In genomic region chr11:109350091-109350490, GRCh38 we compare ENCODE assay signal across 28 cellular contexts.
"Had no signal": no experiment of that assay in that cellular context is flagged by ENCODE, and none has a peak within 500 bp of the region (broad histone marks: within the 10 kb centered on the region; RNA-seq: fewer than 3 reads in every experiment).

No MANE protein-coding gene starts in this region.

- DNase-seq: activated CD4-positive, alpha-beta T cell treated with anti-CD3 and anti-CD28 coated beads for 36 hours; activated CD4-positive, alpha-beta T cell treated with anti-CD3 and anti-CD28 coated beads, Interleukin-2, amount 10 ng/mL, durations not matched to agents 7 days and 5 days; activated CD4-positive, alpha-beta T cell treated with anti-CD3 and anti-CD28 coated beads, Interleukin-2, amount 50 U/mL, for 48 hours; activated CD8-positive, alpha-beta memory T cell treated with anti-CD3 and anti-CD28 coated beads, Interleukin-2, amount 50 U/mL, for 4 hours; activated effector memory CD4-positive, alpha-beta T cell treated with Interleukin-2 at 50 U/mL for 16 hours; activated naive CD4-positive, alpha-beta T cell treated with anti-CD3 and anti-CD28 coated beads, Interleukin-2, amount 10 ng/mL, durations not matched to agents 7 days and 5 days; activated naive CD8-positive, alpha-beta T cell treated with anti-CD3 and anti-CD28 coated beads, Interleukin-2, amount 50 U/mL, for 24 hours; activated T-cell treated with anti-CD3 and anti-CD28 coated beads for 4 hours; activated T-cell treated with anti-CD3 and anti-CD28 coated beads, Interleukin-2, amount 50 U/mL, for 4 hours; central memory CD4-positive, alpha-beta T cell; NCI-H1092 treated with DMSO at 0.1 percent for 48 hours; NCI-H1417; NCI-H146; NCI-H187; NCI-H2029 treated with DMSO at 0.1 percent for 48 hours; NCI-H2171 treated with DMSO at 0.1 percent for 48 hours; NCI-H2227 treated with DMSO at 0.1 percent for 48 hours; NCI-H446 treated with DMSO at 0.1 percent for 48 hours; NCI-H524; SIG-M5; T-helper 1 cell; T-helper 2 cell; T-helper 9 cell; WERI-Rb-1 had no signal

- FAIRE-seq: RCC 7860 had no signal

- H3K27me3 Mint-ChIP-seq: activated CD4-positive, alpha-beta T cell treated with anti-CD3 and anti-CD28 coated beads for 36 hours; activated CD4-positive, alpha-beta T cell treated with anti-CD3 and anti-CD28 coated beads, Interleukin-2, amount 10 ng/mL, durations not matched to agents 7 days and 5 days; activated naive CD4-positive, alpha-beta T cell treated with anti-CD3 and anti-CD28 coated beads, Interleukin-2, amount 10 ng/mL, durations not matched to agents 7 days and 5 days; brain had no signal

- H3K4me3 Mint-ChIP-seq: activated CD4-positive, alpha-beta T cell treated with anti-CD3 and anti-CD28 coated beads for 36 hours; activated CD4-positive, alpha-beta T cell treated with anti-CD3 and anti-CD28 coated beads, Interleukin-2, amount 10 ng/mL, durations not matched to agents 7 days and 5 days; activated naive CD4-positive, alpha-beta T cell treated with anti-CD3 and anti-CD28 coated beads, Interleukin-2, amount 10 ng/mL, durations not matched to agents 7 days and 5 days; activated naive CD8-positive, alpha-beta T cell; activated naive CD8-positive, alpha-beta T cell treated with anti-CD3 and anti-CD28 coated beads, Interleukin-2, amount 50 U/mL, for 24 hours; activated T-cell treated with anti-CD3 and anti-CD28 coated beads, Interleukin-2, amount 50 U/mL, for 4 hours; brain had no signal

- H3K27ac Mint-ChIP-seq: activated CD4-positive, alpha-beta T cell treated with anti-CD3 and anti-CD28 coated beads for 36 hours; activated CD4-positive, alpha-beta T cell treated with anti-CD3 and anti-CD28 coated beads, Interleukin-2, amount 10 ng/mL, durations not matched to agents 7 days and 5 days; activated naive CD4-positive, alpha-beta T cell treated with anti-CD3 and anti-CD28 coated beads, Interleukin-2, amount 10 ng/mL, durations not matched to agents 7 days and 5 days; activated naive CD8-positive, alpha-beta T cell; activated naive CD8-positive, alpha-beta T cell treated with anti-CD3 and anti-CD28 coated beads, Interleukin-2, amount 50 U/mL, for 24 hours; brain had no signal

- H3K27ac ChIP-seq: RWPE1, WERI-Rb-1 had no signal

- H3K4me1 Mint-ChIP-seq: activated CD4-positive, alpha-beta T cell treated with anti-CD3 and anti-CD28 coated beads for 36 hours; activated CD4-positive, alpha-beta T cell treated with anti-CD3 and anti-CD28 coated beads, Interleukin-2, amount 10 ng/mL, durations not matched to agents 7 days and 5 days; activated naive CD4-positive, alpha-beta T cell treated with anti-CD3 and anti-CD28 coated beads, Interleukin-2, amount 10 ng/mL, durations not matched to agents 7 days and 5 days; activated naive CD8-positive, alpha-beta T cell treated with anti-CD3 and anti-CD28 coated beads, Interleukin-2, amount 50 U/mL, for 24 hours; brain had no signal

- H3K36me3 Mint-ChIP-seq: activated naive CD4-positive, alpha-beta T cell treated with anti-CD3 and anti-CD28 coated beads, Interleukin-2, amount 10 ng/mL, durations not matched to agents 7 days and 5 days; activated naive CD8-positive, alpha-beta T cell; brain had no signal

- H3K9me3 Mint-ChIP-seq: activated CD4-positive, alpha-beta T cell treated with anti-CD3 and anti-CD28 coated beads, Interleukin-2, amount 10 ng/mL, durations not matched to agents 7 days and 5 days; activated naive CD4-positive, alpha-beta T cell treated with anti-CD3 and anti-CD28 coated beads, Interleukin-2, amount 10 ng/mL, durations not matched to agents 7 days and 5 days; activated naive CD8-positive, alpha-beta T cell treated with anti-CD3 and anti-CD28 coated beads, Interleukin-2, amount 50 U/mL, for 24 hours; brain had no signal

- H3K36me3 ChIP-seq: WERI-Rb-1 had no signal
